11 cellular contexts compared by ENCODE assay signal in the genomic region with DNA sequence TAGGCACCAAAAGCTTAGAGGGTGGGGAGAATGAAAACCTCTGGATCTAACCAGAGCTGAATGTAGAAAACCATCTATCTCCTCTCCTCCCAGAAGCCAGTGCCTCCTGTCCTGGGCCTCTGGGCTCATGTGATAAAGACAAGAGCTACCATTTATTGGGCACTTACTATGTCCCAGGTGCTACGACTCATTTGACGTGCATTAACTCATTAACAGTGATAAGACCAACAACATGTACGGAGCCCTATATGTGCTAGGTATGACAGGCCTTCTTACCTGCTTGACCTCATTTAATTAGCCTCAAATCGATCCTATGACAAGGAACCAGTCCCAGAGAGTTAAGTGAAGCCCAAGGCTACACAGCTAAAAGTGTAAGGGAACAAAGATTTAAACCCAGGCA. TPM values are rescaled to one million over a fixed set of nuclear protein-coding genes. Genes with fewer than 3 reads are reported as not detected.
DNase-seq lines count a peak whose midpoint lies in the region; ATAC-seq, FAIRE-seq and TF ChIP-seq lines count a peak whose summit lies in the region.
"Had no signal": no experiment of that assay in that cellular context is flagged by ENCODE, and none has a peak within 500 bp of the region (broad histone marks: within the 10 kb centered on the region; RNA-seq: fewer than 3 reads in every experiment).

No MANE protein-coding gene starts in this region.

- peaks cover 45% of the 10 kb centered on the region for H3F3A ChIP-seq in GM23248 (ENCODE audit: insufficient read depth)

- H3K27me3 Mint-ChIP-seq in activated B cell treated with CpG ODN at 0.5 μM for 24 hours, result no peaks in the 10 kb centered on the region
- H3K27me3 Mint-ChIP-seq: stimulated activated naive B cell treated with anti-CD40 and anti-IgM and Interleukin-4, amounts not matched to agents 10 μg/mL and 1 μg/mL and 100 μg/mL, for 72 hours had no signal

- DNase-seq in GM23248 (no peak), activated B cell treated with CpG ODN at 0.5 μM for 24 hours (no peak), hepatocyte (ENCODE audit: low spot score) (no peak), spleen (no peak), mesendoderm (no peak), RCC 7860 (ENCODE audit: low spot score) (no peak)
- DNase-seq: aorta; NCI-H1048; stimulated activated CD4-positive, alpha-beta T cell treated with anti-CD3 and anti-CD28 coated beads, Interleukin-2, amount 100 ng/mL, for 48 hours; stimulated activated naive B cell treated with anti-CD40 and anti-IgM and Interleukin-4, amounts not matched to agents 10 μg/mL and 1 μg/mL and 100 μg/mL, for 72 hours had no signal

- peak overlapping the region; percentile 20 for H3K27ac Mint-ChIP-seq in activated B cell treated with CpG ODN at 0.5 μM for 24 hours

- peak overlapping the region; percentile 45 for H3K4me2 ChIP-seq in GM23248 (ENCODE audit: unreplicated experiment)
- H3K4me2 ChIP-seq in hepatocyte, result no peak overlapping the region
- H3K4me2 ChIP-seq in mesendoderm (ENCODE audit: low read length), result no peak overlapping the region

- peaks cover 98% of the 10 kb centered on the region for H3K4me1 Mint-ChIP-seq in activated B cell treated with CpG ODN at 0.5 μM for 24 hours

- H3K27ac ChIP-seq in GM23248, result peak overlapping the region; percentile 69
- peak overlapping the region; percentile 88 for H3K27ac ChIP-seq in hepatocyte
- peak overlapping the region in 7 of 8 donors; percentile 32 to 94 (median 75) for H3K27ac ChIP-seq in spleen
- no peak overlapping the region for H3K27ac ChIP-seq in mesendoderm (ENCODE audit: low read depth, low read length)

- no peak overlapping the region for H2BK5ac ChIP-seq in mesendoderm (ENCODE audit: low read length)

- peaks cover 20% of the 10 kb centered on the region for H3K36me3 Mint-ChIP-seq in activated B cell treated with CpG ODN at 0.5 μM for 24 hours (ENCODE audit: low read depth)

- H3K18ac ChIP-seq in mesendoderm (ENCODE audit: low read length), result no peak overlapping the region

- H2BK120ac ChIP-seq in mesendoderm (ENCODE audit: low read depth, low read length), result no peak overlapping the region

- no peak overlapping the region for H3K56ac ChIP-seq in mesendoderm (ENCODE audit: low read length)

- no peak overlapping the region for H3K4ac ChIP-seq in mesendoderm (ENCODE audit: low read depth, low read length)

- H3K27me3 ChIP-seq in GM23248 (replicated peaks; ENCODE audit: insufficient read depth) (no peaks in the 10 kb centered on the region), hepatocyte (no peaks in the 10 kb centered on the region), spleen (replicated peaks in 1 of 7) (no peaks in the 10 kb centered on the region), mesendoderm (ENCODE audit: insufficient read depth, low read length, poor library complexity) (no peaks in the 10 kb centered on the region)

- H3K36me3 ChIP-seq in GM23248 (ENCODE audit: low read depth) (no peaks in the 10 kb centered on the region), hepatocyte (replicated peaks; ENCODE audit: insufficient read depth, low read depth) (no peaks in the 10 kb centered on the region), spleen (peaks cover 0 to 35% (median 0%) of the 10 kb centered on the region in 6 donors), mesendoderm (ENCODE audit: control insufficient read depth, insufficient read depth, low read length) (no peaks in the 10 kb centered on the region)

- no peak for ATAC-seq in activated B cell treated with CpG ODN at 0.5 μM for 24 hours (ENCODE audit: low read depth)
- no peak for ATAC-seq in HG03432 (IDR thresholded peaks at IDR 0.05; ENCODE audit: unreplicated experiment)
- ATAC-seq: stimulated activated naive B cell treated with anti-CD40 and anti-IgM and Interleukin-4, amounts not matched to agents 10 μg/mL and 1 μg/mL and 100 μg/mL, for 72 hours had no signal

- no peak for FAIRE-seq in RCC 7860 (lab: Jason Lieb, UNC)

- intact Hi-C loops in activated B cell treated with CpG ODN at 0.5 μM for 24 hours (cut with micrococcal nuclease) (no loop called here), spleen (cut with DNase I; ENCODE audit: low total_unique reads) (no loop called here)

- no peak overlapping the region for H2AK5ac ChIP-seq in mesendoderm (ENCODE audit: low read length)

- H3K79me1 ChIP-seq in mesendoderm (ENCODE audit: low read length), result peaks cover 31% of the 10 kb centered on the region

- in situ Hi-C loops in GM23248 (cut with MboI), result no loop called here

- WGBS in GM23248 (ENCODE audit: low coverage in 1 of 2, low lambda C conversion rate in 2 of 2, missing lambda C conversion rate in 2 of 2), 2 experiments, result 95 to 98% methylated on average over 4 of the region's 4 CpGs
- 83% methylated on average over 4 of the region's 4 CpGs for WGBS in hepatocyte (ENCODE audit: low lambda C conversion rate, missing lambda C conversion rate)
- 91 to 98% (median 94%) methylated on average over 4 of the region's 4 CpGs for WGBS in spleen, 5 donors
- WGBS in mesendoderm (ENCODE audit: extremely low coverage, insufficient coverage, low lambda C conversion rate), result no CpG with 5 or more reads among the region's 4 CpGs

- no peaks in the 10 kb centered on the region for H3K9me3 ChIP-seq in GM23248 (ENCODE audit: low read depth)
- no peaks in the 10 kb centered on the region for H3K9me3 ChIP-seq in hepatocyte (ENCODE audit: low read depth)
- no peaks in the 10 kb centered on the region for H3K9me3 ChIP-seq in spleen

- no peak overlapping the region for H3K4me3 ChIP-seq in GM23248
- H3K4me3 ChIP-seq in hepatocyte, result no peak overlapping the region
- H3K4me3 ChIP-seq in spleen, result no peak overlapping the region
- H3K4me3 ChIP-seq in mesendoderm (ENCODE audit: low read length), result no peak overlapping the region

- POLR2A ChIA-PET in activated B cell treated with CpG ODN at 0.5 μM for 24 hours (lab: Charles Lee), result interaction anchor here (1.1 to 1.5 kb wide), 4 partner anchors 11 to 21 kb away, joined by 3 to 7 read pairs (median 4); no protein-coding TSS in a partner anchor

- H4K8ac ChIP-seq in mesendoderm (ENCODE audit: low read depth, low read length), result no peak overlapping the region

- H4K20me1 ChIP-seq in GM23248 (ENCODE audit: insufficient read depth) (peaks cover 42% of the 10 kb centered on the region; the same call in 1 of the 2 replicates), hepatocyte (ENCODE audit: insufficient read depth, poor library complexity, severe bottlenecking) (peaks cover 91% of the 10 kb centered on the region)

- no peak for TF ChIP-seq POLR2A in spleen (IDR thresholded peaks at IDR 0.05)

- H3K9me3 Mint-ChIP-seq in activated B cell treated with CpG ODN at 0.5 μM for 24 hours, result no peaks in the 10 kb centered on the region

- H3K23ac ChIP-seq in mesendoderm (ENCODE audit: low read length), result no peak overlapping the region

- H4K5ac ChIP-seq in mesendoderm (ENCODE audit: low read length), result no peak overlapping the region

- peaks cover 100% of the 10 kb centered on the region for H3K79me2 ChIP-seq in GM23248 (ENCODE audit: insufficient read depth)
- peaks cover 95% of the 10 kb centered on the region for H3K79me2 ChIP-seq in hepatocyte
- H3K79me2 ChIP-seq in mesendoderm (ENCODE audit: control insufficient read depth, insufficient read depth, low read length), result peaks cover 85% of the 10 kb centered on the region

- H3K4me3 Mint-ChIP-seq in activated B cell treated with CpG ODN at 0.5 μM for 24 hours, result no peak overlapping the region
- H3K4me3 Mint-ChIP-seq: stimulated activated naive B cell treated with anti-CD40 and anti-IgM and Interleukin-4, amounts not matched to agents 10 μg/mL and 1 μg/mL and 100 μg/mL, for 72 hours had no signal

- H3K4me1 ChIP-seq in GM23248 (ENCODE audit: insufficient read depth) (peaks cover 47% of the 10 kb centered on the region), hepatocyte (ENCODE audit: insufficient read depth) (peaks cover 51% of the 10 kb centered on the region), spleen (peaks cover 67 to 100% (median 99%) of the 10 kb centered on the region in 6 donors), mesendoderm (ENCODE audit: control insufficient read depth, low read depth, low read length) (peaks cover 12% of the 10 kb centered on the region)

- no peak overlapping the region for H2AFZ ChIP-seq in GM23248
- no peak overlapping the region for H2AFZ ChIP-seq in hepatocyte

- TF ChIP-seq CTCF in activated B cell treated with CpG ODN at 0.5 μM for 24 hours (IDR thresholded peaks at IDR 0.05) (no peak), hepatocyte (IDR thresholded peaks at IDR 0.05; ENCODE audit: poor library complexity) (no peak), spleen (IDR thresholded peaks at IDR 0.05 in 8 of 11, conservative IDR thresholded peaks at IDR 0.05 in 3 of 11) (no peak)

- no peaks in the 10 kb centered on the region for H3K9me2 ChIP-seq in GM23248 (ENCODE audit: insufficient read depth)
- no peaks in the 10 kb centered on the region for H3K9me2 ChIP-seq in hepatocyte (replicated peaks; ENCODE audit: insufficient read depth)

- CTCF ChIA-PET in activated B cell treated with CpG ODN at 0.5 μM for 24 hours (lab: Charles Lee), result interaction anchor here (1.3 kb wide), 1 partner anchor 75 kb away, joined by 3 read pairs; no protein-coding TSS in a partner anchor

- H2BK15ac ChIP-seq in mesendoderm (replicated peaks; ENCODE audit: low read depth), result no peak overlapping the region

- H3K9ac ChIP-seq in GM23248 (peak overlapping the region; percentile 27; the same call in 1 of the 2 replicates), mesendoderm (ENCODE audit: low read length) (no peak overlapping the region)

RNA-seq across cellular contexts. Expression of a gene that starts 19.7 kb away (rescaled TPM):
- total RNA-seq in GM23248 (2014; rRNA removed; shearing (Covaris generic)), result 188 and 229 TPM in 2 replicates
- polyA plus RNA-seq in GM23248 (2016; fragmentation: Nextera tagmentation; extraction: Ambion mirVana), result 494 and 506 TPM in 2 replicates
- total RNA-seq in activated B cell treated with CpG ODN at 0.5 μM for 24 hours, result 334 and 349 TPM in 2 replicates
- total RNA-seq in hepatocyte, result 139 and 165 TPM in 2 replicates
- polyA plus RNA-seq in hepatocyte, result 260 and 261 TPM in 2 replicates
- total RNA-seq in spleen, result 100 to 1,000 TPM; 139 to 386 (median 302) TPM
- polyA plus RNA-seq in spleen, result 100 to 1,000 TPM; 221 to 281 (median 274) TPM
- 289 TPM for polyA plus RNA-seq in mesendoderm (2013, experiment 1 of 2)
- polyA plus RNA-seq in mesendoderm (2013, experiment 2 of 2), result 292 TPM
